ENCODE assay signal across 7 cellular contexts in the genomic region with DNA sequence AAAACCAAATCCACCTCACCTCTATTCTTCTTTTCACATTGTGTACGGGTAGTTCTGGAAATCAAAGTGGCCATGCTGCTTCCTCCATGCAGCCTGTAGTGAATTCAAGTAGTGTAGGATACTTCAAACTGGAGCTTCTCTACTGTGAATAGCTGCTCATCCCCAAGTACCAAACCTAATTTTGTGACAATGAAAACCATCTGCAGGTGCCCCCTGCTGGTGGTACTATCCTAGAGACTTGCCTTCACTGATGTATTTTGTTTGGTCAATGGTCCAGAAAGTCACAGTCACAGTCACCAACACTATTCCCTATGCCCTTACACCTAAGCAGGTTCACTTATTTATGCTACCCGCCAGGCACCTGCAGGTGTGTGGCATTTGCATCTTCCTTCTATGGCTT. TPM values are rescaled to one million over a fixed set of nuclear protein-coding genes. Genes with fewer than 3 reads are reported as not detected.
DNase-seq lines count a peak whose midpoint lies in the region; ATAC-seq and TF ChIP-seq lines count a peak whose summit lies in the region.
"Not testable (repeated sequence)": the region's sequence is repeated elsewhere in the genome, so short reads cannot be mapped to it uniquely, and the experiment has no call there.

No MANE protein-coding gene starts in this region.

- not testable (repeated sequence) for TF ChIP-seq POLR2A in HCT116 (IDR thresholded peaks at IDR 0.05; ENCODE audit: borderline replicate concordance, extremely low read depth, insufficient read depth, insufficient read length); gastroesophageal sphincter (IDR thresholded peaks at IDR 0.05)

- not testable (repeated sequence) for H2AFZ ChIP-seq in HCT116 (ENCODE audit: low read depth, low read length, poor library complexity, severe bottlenecking)

- intact Hi-C loops in HCT116 (cut with micrococcal nuclease) = not testable (repeated sequence)

- not testable (repeated sequence) for DNase-seq in HCT116 (ENCODE audit: low read depth, low spot score); T-helper 17 cell; left lobe of liver (ENCODE audit: low spot score); stimulated activated naive B cell treated with anti-CD40 and anti-IgM and Interleukin-4, amounts not matched to agents 10 μg/mL and 1 μg/mL and 100 μg/mL, for 72 hours
- DNase-seq in naive thymus-derived CD8-positive, alpha-beta T cell = peak in 2 of 10 donors; percentile 6 to 13

- TF ChIP-seq CTCF in HCT116 (IDR thresholded peaks at IDR 0.05 in 2 of 3, conservative IDR thresholded peaks at IDR 0.05 in 1 of 3; ENCODE audit: borderline replicate concordance in 1 of 3, insufficient read depth in 1 of 3, low read depth in 2 of 3, low read length in 2 of 3); gastroesophageal sphincter (IDR thresholded peaks at IDR 0.05): not testable (repeated sequence)

- H3K36me3 Mint-ChIP-seq in T-helper 17 cell (ENCODE audit: low read depth); activated T-helper 17 cell treated with anti-CD3 and anti-CD28 coated beads, Interleukin-2, amount 50 U/mL, for 72 hours (ENCODE audit: low read depth); naive thymus-derived CD8-positive, alpha-beta T cell; stimulated activated naive B cell treated with anti-CD40 and anti-IgM and Interleukin-4, amounts not matched to agents 10 μg/mL and 1 μg/mL and 100 μg/mL, for 72 hours: not testable (repeated sequence)

- TF ChIP-seq EP300 in gastroesophageal sphincter (IDR thresholded peaks at IDR 0.05) = not testable (repeated sequence)

- not testable (repeated sequence) for H4K20me1 ChIP-seq in HCT116 (ENCODE audit: insufficient read depth)

- H3K9me2 ChIP-seq in HCT116 (ENCODE audit: insufficient read depth) = not testable (repeated sequence)

- not testable (repeated sequence) for H3K27ac Mint-ChIP-seq in T-helper 17 cell; activated T-helper 17 cell treated with anti-CD3 and anti-CD28 coated beads, Interleukin-2, amount 50 U/mL, for 72 hours; naive thymus-derived CD8-positive, alpha-beta T cell; stimulated activated naive B cell treated with anti-CD40 and anti-IgM and Interleukin-4, amounts not matched to agents 10 μg/mL and 1 μg/mL and 100 μg/mL, for 72 hours

- BruUV-seq in HCT116 (replicated peaks; lab: Mats Ljungman, UMichigan) = not testable (repeated sequence)

- not testable (repeated sequence) for H3K4me3 Mint-ChIP-seq in T-helper 17 cell; activated T-helper 17 cell treated with anti-CD3 and anti-CD28 coated beads, Interleukin-2, amount 50 U/mL, for 72 hours; naive thymus-derived CD8-positive, alpha-beta T cell; stimulated activated naive B cell treated with anti-CD40 and anti-IgM and Interleukin-4, amounts not matched to agents 10 μg/mL and 1 μg/mL and 100 μg/mL, for 72 hours

- H3K27me3 ChIP-seq in HCT116 (ENCODE audit: insufficient read depth, low read length); gastroesophageal sphincter: not testable (repeated sequence)

- not testable (repeated sequence) for H3K9me3 Mint-ChIP-seq in activated T-helper 17 cell treated with anti-CD3 and anti-CD28 coated beads, Interleukin-2, amount 50 U/mL, for 72 hours; naive thymus-derived CD8-positive, alpha-beta T cell; stimulated activated naive B cell treated with anti-CD40 and anti-IgM and Interleukin-4, amounts not matched to agents 10 μg/mL and 1 μg/mL and 100 μg/mL, for 72 hours

- not testable (repeated sequence) for H3K4me1 ChIP-seq in HCT116 (ENCODE audit: control insufficient read depth in 1 of 2, insufficient read depth in 2 of 2, low read length in 2 of 2); gastroesophageal sphincter

- CTCF ChIA-PET in HCT116 (lab: Charles Lee) = not testable (repeated sequence)

- H3K36me3 ChIP-seq in HCT116 (ENCODE audit: control insufficient read depth in 1 of 2, insufficient read depth in 2 of 2, low read length in 2 of 2); gastroesophageal sphincter: not testable (repeated sequence)

- not testable (repeated sequence) for H3K4me2 ChIP-seq in HCT116 (ENCODE audit: low read length)

- RAD21 ChIA-PET in HCT116 (lab: Charles Lee; ENCODE audit: low non-redundant PET in 1 of 2, low total read pairs in 2 of 2, uncharacterized antibody in 2 of 2, unreplicated experiment in 2 of 2) = not testable (repeated sequence)

- not testable (repeated sequence) for H3K27ac ChIP-seq in HCT116 (ENCODE audit: low read depth, low read length); gastroesophageal sphincter

- H3K9me3 ChIP-seq in HCT116 (ENCODE audit: control insufficient read depth in 1 of 2, insufficient read depth in 1 of 2, low read depth in 1 of 2, low read length in 2 of 2); T-helper 17 cell (ENCODE audit: control insufficient read depth, low read length, poor library complexity, severe bottlenecking); gastroesophageal sphincter: not testable (repeated sequence)

- not testable (repeated sequence) for H3K4me3 ChIP-seq in HCT116 (replicated peaks in 1 of 2; ENCODE audit: low read depth in 1 of 2, low read length in 2 of 2); gastroesophageal sphincter

- POLR2A ChIA-PET in HCT116 (lab: Charles Lee); naive thymus-derived CD8-positive, alpha-beta T cell (lab: Charles Lee): not testable (repeated sequence)

- not testable (repeated sequence) for H3K27me3 Mint-ChIP-seq in T-helper 17 cell; activated T-helper 17 cell treated with anti-CD3 and anti-CD28 coated beads, Interleukin-2, amount 50 U/mL, for 72 hours; naive thymus-derived CD8-positive, alpha-beta T cell; stimulated activated naive B cell treated with anti-CD40 and anti-IgM and Interleukin-4, amounts not matched to agents 10 μg/mL and 1 μg/mL and 100 μg/mL, for 72 hours

- no CpG with 5 or more reads among the region's 2 CpGs for WGBS in gastroesophageal sphincter (ENCODE audit: low coverage in 1 of 2), 2 donors

- H3K4me1 Mint-ChIP-seq in T-helper 17 cell; activated T-helper 17 cell treated with anti-CD3 and anti-CD28 coated beads, Interleukin-2, amount 50 U/mL, for 72 hours; naive thymus-derived CD8-positive, alpha-beta T cell; stimulated activated naive B cell treated with anti-CD40 and anti-IgM and Interleukin-4, amounts not matched to agents 10 μg/mL and 1 μg/mL and 100 μg/mL, for 72 hours: not testable (repeated sequence)

- not testable (repeated sequence) for TF ChIP-seq RAD21 in HCT116 (IDR thresholded peaks at IDR 0.05; ENCODE audit: low read depth)

- not testable (repeated sequence) for H3K9ac ChIP-seq in HCT116 (ENCODE audit: low read length)

- peak; percentile 81 for ATAC-seq in HCT116
- ATAC-seq in T-helper 17 cell = peak; percentile 70
- peak; percentile 62 for ATAC-seq in activated T-helper 17 cell treated with anti-CD3 and anti-CD28 coated beads, Interleukin-2, amount 50 U/mL, for 72 hours (replicated peaks)
- peak; percentile 58 for ATAC-seq in gastroesophageal sphincter
- ATAC-seq in left lobe of liver = peak; percentile 99
- peak; percentile 68 to 86 for ATAC-seq in naive thymus-derived CD8-positive, alpha-beta T cell
- peak; percentile 73 to 79 for ATAC-seq in stimulated activated naive B cell treated with anti-CD40 and anti-IgM and Interleukin-4, amounts not matched to agents 10 μg/mL and 1 μg/mL and 100 μg/mL, for 72 hours (replicated peaks)

- not testable (repeated sequence) for H3K79me2 ChIP-seq in HCT116 (ENCODE audit: insufficient read depth, low read length)

RNA-seq across cellular contexts. Expression of a gene that starts 39.3 kb away (rescaled TPM):
- total RNA-seq in HCT116 (2021; ENCODE audit: unreplicated experiment) = 15.8 TPM
- polyA plus RNA-seq in HCT116 (2012) = 12.9 and 13.5 TPM in 2 replicates
- 10 to 100 TPM; 23.9 to 36.3 TPM for total RNA-seq in T-helper 17 cell
- total RNA-seq in activated T-helper 17 cell treated with anti-CD3 and anti-CD28 coated beads, Interleukin-2, amount 50 U/mL, for 72 hours = 10 to 100 TPM; 23.7 to 24.6 TPM
- total RNA-seq in gastroesophageal sphincter = 10 to 100 TPM; 13.8 to 35.9 (median 15.9) TPM
- 13.9 TPM for total RNA-seq in left lobe of liver
- 10 to 100 TPM; 57.0 to 59.6 TPM for total RNA-seq in naive thymus-derived CD8-positive, alpha-beta T cell
- 1 to 10 TPM; 2.2 to 6.1 (median 4.3) TPM for polyA plus RNA-seq in naive thymus-derived CD8-positive, alpha-beta T cell
